Comparison of ENCODE assay signal across 29 cellular contexts in the genomic region with DNA sequence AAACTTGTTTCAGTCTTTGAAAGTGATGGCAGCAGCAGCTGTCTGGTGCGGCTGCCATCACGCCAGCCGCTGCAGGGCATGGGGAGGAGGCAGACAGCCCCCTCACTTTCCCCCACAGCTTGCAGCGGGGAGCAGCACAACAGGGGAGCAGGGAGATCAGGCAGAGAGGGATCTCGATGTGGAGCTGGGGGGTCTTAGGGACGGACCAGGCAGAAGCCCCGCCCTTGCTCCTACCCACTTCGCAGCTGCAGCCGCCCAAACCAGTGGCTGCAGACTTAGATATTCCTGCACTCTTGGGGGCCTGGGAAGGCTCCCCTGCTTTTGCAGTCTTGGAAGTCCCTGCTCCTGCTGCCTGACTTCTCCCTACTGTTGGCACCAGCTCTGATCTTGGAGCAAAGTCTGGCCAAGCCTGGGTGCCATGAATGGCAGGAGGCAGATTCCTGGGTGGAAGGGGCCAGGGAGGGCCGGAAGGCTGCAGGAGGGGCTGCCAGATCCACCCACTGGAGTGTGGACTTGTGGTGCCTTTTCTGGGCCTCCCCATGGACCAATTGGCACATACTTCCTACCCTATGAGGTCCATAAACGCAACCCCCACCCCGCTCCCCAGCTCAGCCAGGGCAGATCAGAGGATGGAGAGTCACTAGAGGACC. TPM values are rescaled to one million over a fixed set of nuclear protein-coding genes. Genes with fewer than 3 reads are reported as not detected.
"Had no signal": no experiment of that assay in that cellular context is flagged by ENCODE, and none has a peak within 500 bp of the region (broad histone marks: within the 10 kb centered on the region; RNA-seq: fewer than 3 reads in every experiment).

No MANE protein-coding gene starts in this region.

- H3K9me3 ChIP-seq: heart right ventricle, left ventricle myocardium inferior, ovary, prostate gland, suprapubic skin, thoracic aorta, tibial artery, uterus had no signal

- H3K9me3 Mint-ChIP-seq: mesothelial cell of epicardium, naive B cell, natural killer cell had no signal

- H3K36me3 ChIP-seq: heart right ventricle, left ventricle myocardium inferior, neural progenitor cell, ovary, prostate gland, suprapubic skin, thoracic aorta, tibial artery, uterus had no signal

- DNase-seq: heart right ventricle; islet precursor cell; left ventricle myocardium inferior; mesendoderm; naive B cell; natural killer cell; nephron progenitor cell; ovary; posterior cingulate gyrus; retina; right cardiac atrium; stimulated activated CD4-positive, alpha-beta T cell treated with anti-CD3 and anti-CD28 coated beads, Interleukin-12 subunit alpha, Interleukin-12 subunit beta, amount 100 ng/mL, for 4 hours; stimulated activated CD4-positive, alpha-beta T cell treated with anti-CD3 and anti-CD28 coated beads, Interleukin-15, amount 100 ng/mL, for 24 hours; stimulated activated CD4-positive, alpha-beta T cell treated with anti-CD3 and anti-CD28 coated beads, Interleukin-2, amount 100 ng/mL, for 24 hours; stimulated activated CD4-positive, alpha-beta T cell treated with anti-CD3 and anti-CD28 coated beads, Interleukin-4, amount 100 ng/mL, for 1 hour; stimulated activated naive CD4-positive, alpha-beta T cell treated with Interleukin-2 at 50 U/mL for 16 hours; tibial artery; trophoblast cell; uterus had no signal

- ATAC-seq: heart right ventricle, natural killer cell, right cardiac atrium, sciatic nerve had no signal

- H3K36me3 Mint-ChIP-seq: mesothelial cell of epicardium, naive B cell, natural killer cell, neural progenitor cell had no signal

- H3K4me3 ChIP-seq: heart right ventricle, hepatocyte, left ventricle myocardium inferior, lung, neural progenitor cell, ovary, prostate gland, skin epidermis, suprapubic skin, thoracic aorta, tibial artery, uterus had no signal

- H3K4me1 Mint-ChIP-seq: mesothelial cell of epicardium, naive B cell, natural killer cell, nephron progenitor cell had no signal

- H3K4me1 ChIP-seq: heart right ventricle, left ventricle myocardium inferior, neural progenitor cell, prostate gland, suprapubic skin, tibial artery, uterus had no signal

- H3K27me3 ChIP-seq: hepatocyte, neural progenitor cell, ovary, suprapubic skin, tibial artery, uterus had no signal

- H3K4me3 Mint-ChIP-seq: mesothelial cell of epicardium, naive B cell, natural killer cell, nephron progenitor cell, neural progenitor cell had no signal

- H3K27ac ChIP-seq: heart right ventricle, hepatocyte, left ventricle myocardium inferior, neural progenitor cell, ovary, prostate gland, skin epidermis, suprapubic skin, thoracic aorta, tibial artery, uterus had no signal

- H3K27ac Mint-ChIP-seq: mesothelial cell of epicardium, natural killer cell, nephron progenitor cell, neural progenitor cell had no signal

RNA-seq across cellular contexts. Expression of a gene that starts 49.6 kb away (rescaled TPM):
- total RNA-seq: mononuclear cell, natural killer cell had no signal
